In genomic region chr17:73304438-73304837, GRCh38 we compare ENCODE assay signal across 11 cellular contexts. TPM values are rescaled to one million over a fixed set of nuclear protein-coding genes. Genes with fewer than 3 reads are reported as not detected.
DNase-seq lines count a peak whose midpoint lies in the region; ATAC-seq, FAIRE-seq and TF ChIP-seq lines count a peak whose summit lies in the region.
"Had no signal": no experiment of that assay in that cellular context is flagged by ENCODE, and none has a peak within 500 bp of the region (broad histone marks: within the 10 kb centered on the region; RNA-seq: fewer than 3 reads in every experiment).

No MANE protein-coding gene starts in this region.

- TF ChIP-seq CTCF in liver (IDR thresholded peaks at IDR 0.05; ENCODE audit: low read depth, low read length, missing input control): no peak
- no peak for TF ChIP-seq CTCF in HepG2 (CRISPR knock-in tag; IDR thresholded peaks at IDR 0.05)
- TF ChIP-seq CTCF in fibroblast of lung (conservative IDR thresholded peaks at IDR 0.05 in 1 of 2, IDR thresholded peaks at IDR 0.05 in 1 of 2; ENCODE audit: low read depth in 1 of 2, low read length in 2 of 2): no peak
- no peak for TF ChIP-seq CTCF in neural crest cell (conservative IDR thresholded peaks at IDR 0.05)
- TF ChIP-seq CTCF in vagina (IDR thresholded peaks at IDR 0.05): no peak

- H3K27ac Mint-ChIP-seq in neural crest cell (ENCODE audit: unreplicated experiment): peak overlapping the region; percentile 46

- no peak for FAIRE-seq in HepG2 (lab: Jason Lieb, UNC)
- FAIRE-seq: A204.1 had no signal

- POLR2A ChIA-PET in HepG2 (lab: Yijun Ruan, JAX): no interaction called here

- TF ChIP-seq EP300 in HepG2 (IDR thresholded peaks at IDR 0.05; ENCODE audit: low read depth in 2 of 2, low read length in 2 of 2): no peak
- no peak for TF ChIP-seq EP300 in HepG2 (CRISPR knock-in tag; IDR thresholded peaks at IDR 0.05; ENCODE audit: borderline replicate concordance)

- H3K27me3 ChIP-seq in liver (ENCODE audit: control insufficient read depth in 4 of 4, insufficient read depth in 4 of 4, low read length in 3 of 4) (no peaks in the 10 kb centered on the region), HepG2 (ENCODE audit: control insufficient read depth in 1 of 2, insufficient read depth in 2 of 2, low read length in 2 of 2) (no peaks in the 10 kb centered on the region; a peak in 1 of 5 replicates), fibroblast of lung (ENCODE audit: control insufficient read depth, insufficient read depth, low read length) (no peaks in the 10 kb centered on the region), vagina (no peaks in the 10 kb centered on the region)

- H3K4me1 Mint-ChIP-seq in neural crest cell: peaks cover 28% of the 10 kb centered on the region

- H3K4me3 ChIP-seq in liver (ENCODE audit: low read depth in 1 of 3, low read length in 3 of 3) (no peak overlapping the region), HepG2 (replicated peaks in 1 of 3; ENCODE audit: insufficient read depth in 1 of 3, low read depth in 2 of 3, low read length in 3 of 3) (no peak overlapping the region), fibroblast of lung (replicated peaks in 1 of 4; ENCODE audit: control extremely low read depth in 1 of 4, insufficient read depth in 1 of 4, low read depth in 3 of 4, low read length in 4 of 4) (peak overlapping the region in 2 of 4 experiments; percentile 0 to 55), vagina (peak overlapping the region; percentile 35 to 65)

- H3K79me2 ChIP-seq in HepG2 (ENCODE audit: insufficient read depth, low read length) (peaks cover 90% of the 10 kb centered on the region), fibroblast of lung (ENCODE audit: control insufficient read depth, insufficient read depth, low read length) (peaks cover 83% of the 10 kb centered on the region)

- 71% methylated on average over 8 of the region's 8 CpGs for WGBS in liver
- 93% methylated on average over 8 of the region's 8 CpGs for WGBS in HepG2 (ENCODE audit: low lambda C conversion rate)

- no peaks in the 10 kb centered on the region for H3K9me3 ChIP-seq in liver (ENCODE audit: control insufficient read depth in 4 of 4, low read length in 3 of 4)
- no peaks in the 10 kb centered on the region for H3K9me3 ChIP-seq in HepG2 (ENCODE audit: low read length)
- no peaks in the 10 kb centered on the region for H3K9me3 ChIP-seq in fibroblast of lung (ENCODE audit: control insufficient read depth, insufficient read depth, low read depth, low read length)
- no peaks in the 10 kb centered on the region for H3K9me3 ChIP-seq in vagina

- H3K9ac ChIP-seq in liver (ENCODE audit: low read depth in 1 of 2, low read length in 2 of 2) (peak overlapping the region in 1 of 2 donors; percentile 42), HepG2 (ENCODE audit: insufficient read depth, low read depth, low read length) (no peak overlapping the region), fibroblast of lung (ENCODE audit: insufficient read depth, low read length) (no peak overlapping the region)

- peaks cover 2% of the 10 kb centered on the region for H3K9me3 Mint-ChIP-seq in neural crest cell
- H3K9me3 Mint-ChIP-seq: central memory CD8-positive, alpha-beta T cell had no signal

- H3K4me2 ChIP-seq in HepG2 (ENCODE audit: low read depth, low read length): no peak overlapping the region; the same call in 1 of the 2 replicates
- H3K4me2 ChIP-seq in fibroblast of lung (ENCODE audit: extremely low read depth, insufficient read depth, low read length): peak overlapping the region; percentile 99

- H3K27me3 Mint-ChIP-seq in neural crest cell (ENCODE audit: low read depth): peaks cover 14% of the 10 kb centered on the region

- no peak for ATAC-seq in HepG2
- no peak for ATAC-seq in HG02588 (IDR thresholded peaks at IDR 0.05; ENCODE audit: unreplicated experiment)
- no peak for ATAC-seq in HG02798 (IDR thresholded peaks at IDR 0.05; ENCODE audit: poor library complexity, unreplicated experiment)

- H4K20me1 ChIP-seq in HepG2 (ENCODE audit: insufficient read depth, low read length) (peaks cover 57% of the 10 kb centered on the region), fibroblast of lung (ENCODE audit: control insufficient read depth, extremely low read depth, insufficient read depth, low read length) (no peaks in the 10 kb centered on the region)

- H3K36me3 ChIP-seq in liver (ENCODE audit: control insufficient read depth in 4 of 4, insufficient read depth in 3 of 4, low read depth in 1 of 4, low read length in 3 of 4) (peaks cover 0 to 2% (median 0%) of the 10 kb centered on the region in 4 donors), HepG2 (replicated peaks in 1 of 2; ENCODE audit: control insufficient read depth in 1 of 2, insufficient read depth in 2 of 2, low read length in 2 of 2) (peaks cover 6 to 18% of the 10 kb centered on the region in 2 experiments; a peak in 3 of 5 replicates), fibroblast of lung (ENCODE audit: control insufficient read depth, insufficient read depth, low read length) (no peaks in the 10 kb centered on the region), vagina (no peaks in the 10 kb centered on the region)

- TF ChIP-seq POLR2A in HepG2 (IDR thresholded peaks at IDR 0.05; ENCODE audit: insufficient read depth in 1 of 2, low read depth in 2 of 2, low read length in 2 of 2) (no peak), vagina (IDR thresholded peaks at IDR 0.05) (no peak)

- peaks cover 26 to 70% (median 42%) of the 10 kb centered on the region in 4 donors for H3K4me1 ChIP-seq in liver (ENCODE audit: control insufficient read depth in 4 of 4, insufficient read depth in 4 of 4, low read length in 3 of 4)
- peaks cover 88% of the 10 kb centered on the region for H3K4me1 ChIP-seq in HepG2 (ENCODE audit: insufficient read depth, low read length)
- peaks cover 41% of the 10 kb centered on the region for H3K4me1 ChIP-seq in fibroblast of lung (ENCODE audit: control insufficient read depth, extremely low read depth, insufficient read depth, low read length)
- H3K4me1 ChIP-seq in vagina: peaks cover 99% of the 10 kb centered on the region

- intact Hi-C loops in HepG2 (cut with micrococcal nuclease; ENCODE audit: unreplicated experiment) (no loop called here), vagina (cut with DNase I) (loop anchor here (10.0 kb wide), 1 partner anchor 110 kb away; the partner anchor contains the start of gene COG1)

- in situ Hi-C loops in HepG2 (cut with HindIII; ENCODE audit: extremely low pct_ligation_motif_present, low pct_unique_long_range_greater_than_20kb): no loop called here

- H3K36me3 Mint-ChIP-seq in neural crest cell (ENCODE audit: low read depth): peaks cover 2% of the 10 kb centered on the region

- no peak overlapping the region for H2AFZ ChIP-seq in HepG2 (ENCODE audit: low read length)
- H2AFZ ChIP-seq in fibroblast of lung (ENCODE audit: low read length): no peak overlapping the region

- H3K27ac ChIP-seq in liver (ENCODE audit: low read depth in 1 of 2, low read length in 2 of 2) (peak overlapping the region; percentile 65 to 85), HepG2 (ENCODE audit: extremely low read length, insufficient read depth, low read length) (no peak overlapping the region), fibroblast of lung (ENCODE audit: insufficient read depth, low read length) (peak overlapping the region; percentile 98), vagina (peak overlapping the region; percentile 100)

- no TSS peak for BruUV-seq in HepG2 (replicated peaks; lab: Mats Ljungman, UMichigan)

- H3K4me3 Mint-ChIP-seq in neural crest cell: peak overlapping the region; percentile 45
- H3K4me3 Mint-ChIP-seq: central memory CD8-positive, alpha-beta T cell had no signal

- DNase-seq in HepG2 (ENCODE audit: low spot score): no peak
- no peak for DNase-seq in fibroblast of lung (ENCODE audit: low read depth in 2 of 2)
- no peak for DNase-seq in neural crest cell (ENCODE audit: low read depth, low spot score)
- peak in 1 of 2 donors; percentile 84 for DNase-seq in vagina (ENCODE audit: extremely low spot score in 2 of 2)
- DNase-seq in EL: no peak

- CTCF ChIA-PET in HepG2 (lab: Yijun Ruan, JAX; ENCODE audit: low intra/inter-chr PET ratio, low total read pairs): no interaction called here

- TF ChIP-seq RAD21 in liver (IDR thresholded peaks at IDR 0.05) (no peak), HepG2 (CRISPR knock-in tag; IDR thresholded peaks at IDR 0.05) (no peak)

RNA-seq across cellular contexts. Expression of gene CDC42EP4, which starts 7.4 kb away (rescaled TPM):
- total RNA-seq in liver (10 to 100 TPM; 27.5 to 31.0 TPM), HepG2 (2016; rRNA removed; fragmentation: Illumina TruSeq; extraction: Trizol) (54.0 and 55.0 TPM in 2 replicates), fibroblast of lung (31.3 and 34.2 TPM in 2 replicates), neural crest cell (31.0 and 33.4 TPM in 2 replicates), vagina (73.7 TPM)
- polyA plus RNA-seq in liver (10 to 100 TPM; 15.7 to 28.4 TPM), HepG2 (2011; rRNA removed) (19.0 and 21.7 TPM in 2 replicates), fibroblast of lung (16.9 and 20.9 TPM in 2 replicates)
- 13.5 and 14.9 TPM in 2 replicates for total RNA-seq in HepG2 (2016; cell fraction: cytosol; rRNA removed; fragmentation: Illumina TruSeq; extraction: Trizol; ENCODE audit: low read depth)
- 45.9 and 55.1 TPM in 2 replicates for total RNA-seq in HepG2 (2016; cell fraction: insoluble cytoplasmic fraction; rRNA removed; fragmentation: Illumina TruSeq; extraction: Trizol)
- total RNA-seq in HepG2 (2016; cell fraction: membrane; rRNA removed; fragmentation: Illumina TruSeq; extraction: Trizol): 45.7 and 51.9 TPM in 2 replicates
- total RNA-seq in HepG2 (2016; cell fraction: nucleus; rRNA removed; fragmentation: Illumina TruSeq; extraction: Trizol): 34.9 and 36.1 TPM in 2 replicates
- 16.2 and 20.1 TPM in 2 replicates for polyA plus RNA-seq in HepG2 (2011; cell fraction: cytosol; rRNA removed)
- polyA plus RNA-seq in HepG2 (2011; cell fraction: nucleus; rRNA removed): 18.6 and 24.3 TPM in 2 replicates
- polyA plus RNA-seq in HepG2 (2012): 18.4 and 22.4 TPM in 2 replicates
- 11.7 and 14.2 TPM in 2 replicates for polyA plus RNA-seq in HepG2 (2016; cell fraction: cytosol; fragmentation: Illumina TruSeq; extraction: Trizol; ENCODE audit: low read depth)
- polyA plus RNA-seq in HepG2 (2016; cell fraction: insoluble cytoplasmic fraction; fragmentation: Illumina TruSeq; extraction: Trizol; ENCODE audit: low read depth): 58.7 and 66.8 TPM in 2 replicates
- polyA plus RNA-seq in HepG2 (2016; cell fraction: membrane; fragmentation: Illumina TruSeq; extraction: Trizol; ENCODE audit: low read depth): 37.7 and 41.8 TPM in 2 replicates
- polyA plus RNA-seq in HepG2 (2016; cell fraction: nucleus; fragmentation: Illumina TruSeq; extraction: Trizol; ENCODE audit: insufficient read depth, low read depth): 41.4 and 43.9 TPM in 2 replicates
- 68.4 and 91.9 TPM in 2 replicates for polyA minus RNA-seq in HepG2 (2011; rRNA and poly(A)+ RNA removed; ENCODE audit: low replicate concordance)
- 25.3 and 26.4 TPM in 2 replicates for polyA minus RNA-seq in HepG2 (2011; cell fraction: cytosol; rRNA and poly(A)+ RNA removed)
- polyA minus RNA-seq in HepG2 (2011; cell fraction: nucleus; rRNA and poly(A)+ RNA removed): 32.3 and 36.9 TPM in 2 replicates
- polyA plus RNA-seq in fibroblast of lung (2012): 24.2 and 28.9 TPM in 2 replicates
- 33.7 and 42.3 TPM in 2 replicates for polyA minus RNA-seq in fibroblast of lung (ENCODE audit: low replicate concordance)

RNA-seq across cellular contexts. Expression of gene CPSF4L, which starts 42.8 kb away (rescaled TPM):
- total RNA-seq in liver: not detected
- polyA plus RNA-seq in liver: not detected
- total RNA-seq in HepG2 (2016; rRNA removed; fragmentation: Illumina TruSeq; extraction: Trizol): 0.73 and 0.94 TPM in 2 replicates
- total RNA-seq in HepG2 (2016; cell fraction: cytosol; rRNA removed; fragmentation: Illumina TruSeq; extraction: Trizol; ENCODE audit: low read depth): 1.3 and 1.5 TPM in 2 replicates
- 0.76 and 1.1 TPM in 2 replicates for total RNA-seq in HepG2 (2016; cell fraction: insoluble cytoplasmic fraction; rRNA removed; fragmentation: Illumina TruSeq; extraction: Trizol)
- total RNA-seq in HepG2 (2016; cell fraction: membrane; rRNA removed; fragmentation: Illumina TruSeq; extraction: Trizol): 1.3 and 1.5 TPM in 2 replicates
- 0.99 and 1.5 TPM in 2 replicates for total RNA-seq in HepG2 (2016; cell fraction: nucleus; rRNA removed; fragmentation: Illumina TruSeq; extraction: Trizol)
- 1.2 and 1.6 TPM in 2 replicates for polyA plus RNA-seq in HepG2 (2011; rRNA removed)
- 0.32 and 0.70 TPM in 2 replicates for polyA plus RNA-seq in HepG2 (2011; cell fraction: cytosol; rRNA removed)
- polyA plus RNA-seq in HepG2 (2011; cell fraction: nucleus; rRNA removed): 0.21 TPM in 1 of 2 replicates, not detected in the other
- 0.25 and 0.48 TPM in 2 replicates for polyA plus RNA-seq in HepG2 (2012)
- polyA plus RNA-seq in HepG2 (2016; cell fraction: cytosol; fragmentation: Illumina TruSeq; extraction: Trizol; ENCODE audit: low read depth): 0.86 and 1.8 TPM in 2 replicates
- polyA plus RNA-seq in HepG2 (2016; cell fraction: insoluble cytoplasmic fraction; fragmentation: Illumina TruSeq; extraction: Trizol; ENCODE audit: low read depth): 0.60 and 1.3 TPM in 2 replicates
- polyA plus RNA-seq in HepG2 (2016; cell fraction: membrane; fragmentation: Illumina TruSeq; extraction: Trizol; ENCODE audit: low read depth): 1.3 and 1.5 TPM in 2 replicates
- polyA plus RNA-seq in HepG2 (2016; cell fraction: nucleus; fragmentation: Illumina TruSeq; extraction: Trizol; ENCODE audit: insufficient read depth, low read depth): not detected in 2 replicates
- 0.42 TPM in 1 of 2 replicates, not detected in the other for polyA minus RNA-seq in HepG2 (2011; rRNA and poly(A)+ RNA removed; ENCODE audit: low replicate concordance)
- not detected in 2 replicates for polyA minus RNA-seq in HepG2 (2011; cell fraction: cytosol; rRNA and poly(A)+ RNA removed)
- 1.3 TPM in 1 of 2 replicates, not detected in the other for polyA minus RNA-seq in HepG2 (2011; cell fraction: nucleus; rRNA and poly(A)+ RNA removed)
- 0.26 TPM in 1 of 2 replicates, not detected in the other for total RNA-seq in fibroblast of lung
- polyA plus RNA-seq in fibroblast of lung: not detected in 2 replicates
- not detected in 2 replicates for polyA plus RNA-seq in fibroblast of lung (2012)
- not detected in 2 replicates for polyA minus RNA-seq in fibroblast of lung (ENCODE audit: low replicate concordance)
- not detected in 2 replicates for total RNA-seq in neural crest cell
- not detected for total RNA-seq in vagina
- total RNA-seq: SK-MEL-5 had no signal

Comparison
In these comparisons a context has a peak if more than half of its experiments do, and no peak if none do; other contexts are left out.
1. H3K4me3 ChIP-seq: peak in vagina (2 of 2); none in liver (0 of 3) and HepG2 (0 of 3).